In the genomic region with DNA sequence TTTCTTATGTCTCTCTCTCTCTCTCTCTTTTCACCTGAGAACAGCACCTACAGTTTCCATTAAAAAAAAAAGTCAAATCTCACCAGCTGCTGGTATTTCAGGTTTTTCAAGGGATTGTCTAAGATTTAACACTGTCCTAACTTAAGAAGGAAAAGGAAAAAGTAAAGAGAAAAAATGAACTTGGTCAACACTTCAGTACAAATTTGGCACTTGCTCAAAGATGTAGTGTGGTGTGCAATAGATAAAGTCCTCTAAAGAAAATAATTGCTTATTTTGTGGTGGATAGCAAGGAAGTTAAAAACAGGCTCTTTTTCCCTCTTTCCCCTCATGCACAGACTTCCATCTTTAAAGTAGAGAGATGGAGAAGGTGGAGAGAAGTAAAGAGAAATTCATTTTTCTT, we compare ENCODE assay signal across 32 cellular contexts.
"Had no signal": no experiment of that assay in that cellular context is flagged by ENCODE, and none has a peak within 500 bp of the region (broad histone marks: within the 10 kb centered on the region; RNA-seq: fewer than 3 reads in every experiment).

No MANE protein-coding gene starts in this region.

- FAIRE-seq: colon, frontal cortex had no signal

- H3K4me3 Mint-ChIP-seq: activated CD4-positive, alpha-beta memory T cell treated with anti-CD3 and anti-CD28 coated beads for 36 hours; activated CD4-positive, alpha-beta T cell treated with anti-CD3 and anti-CD28 coated beads for 36 hours; activated CD4-positive, alpha-beta T cell treated with anti-CD3 and anti-CD28 coated beads, Interleukin-2, amount 10 ng/mL, durations not matched to agents 24 days and 14 days; activated CD8-positive, alpha-beta memory T cell treated with anti-CD3 and anti-CD28 coated beads, Interleukin-2, amount 10 ng/mL, durations not matched to agents 7 days and 5 days; activated CD8-positive, alpha-beta T cell treated with anti-CD3 and anti-CD28 coated beads, Interleukin-2, amount 10 ng/mL, durations not matched to agents 7 days and 5 days; activated naive CD4-positive, alpha-beta T cell treated with anti-CD3 and anti-CD28 coated beads for 36 hours; activated naive CD4-positive, alpha-beta T cell treated with anti-CD3 and anti-CD28 coated beads, Interleukin-2, amount 50 U/mL, for 24 hours; activated naive CD8-positive, alpha-beta T cell treated with anti-CD3 and anti-CD28 coated beads for 36 hours; activated naive CD8-positive, alpha-beta T cell treated with anti-CD3 and anti-CD28 coated beads, Interleukin-2, amount 50 U/mL, for 24 hours; activated T-helper 1 cell treated with anti-CD3 and anti-CD28 coated beads, Interleukin-12 subunit alpha, Interleukin-12 subunit beta, Interleukin-2, Interleukin-4 antibody, amounts not matched to agents 30 ng/mL and 10 ng/mL and 1 ng/mL, durations not matched to agents 14 hours and 24 hours and 36 hours; effector memory CD8-positive, alpha-beta T cell had no signal

- H3K4me3 ChIP-seq: adrenal gland, body of pancreas had no signal

- H3K27me3 Mint-ChIP-seq: activated CD4-positive, alpha-beta memory T cell treated with anti-CD3 and anti-CD28 coated beads for 36 hours; activated CD4-positive, alpha-beta T cell treated with anti-CD3 and anti-CD28 coated beads for 36 hours; activated CD4-positive, alpha-beta T cell treated with anti-CD3 and anti-CD28 coated beads, Interleukin-2, amount 10 ng/mL, durations not matched to agents 24 days and 14 days; activated CD8-positive, alpha-beta memory T cell treated with anti-CD3 and anti-CD28 coated beads, Interleukin-2, amount 10 ng/mL, durations not matched to agents 7 days and 5 days; activated naive CD4-positive, alpha-beta T cell treated with anti-CD3 and anti-CD28 coated beads, Interleukin-2, amount 50 U/mL, for 24 hours; activated naive CD8-positive, alpha-beta T cell treated with anti-CD3 and anti-CD28 coated beads for 36 hours; activated naive CD8-positive, alpha-beta T cell treated with anti-CD3 and anti-CD28 coated beads, Interleukin-2, amount 50 U/mL, for 24 hours; effector memory CD8-positive, alpha-beta T cell had no signal

- H3K27ac Mint-ChIP-seq: activated CD4-positive, alpha-beta memory T cell treated with anti-CD3 and anti-CD28 coated beads for 36 hours; activated CD4-positive, alpha-beta T cell treated with anti-CD3 and anti-CD28 coated beads for 36 hours; activated CD4-positive, alpha-beta T cell treated with anti-CD3 and anti-CD28 coated beads, Interleukin-2, amount 10 ng/mL, durations not matched to agents 24 days and 14 days; activated CD8-positive, alpha-beta memory T cell treated with anti-CD3 and anti-CD28 coated beads, Interleukin-2, amount 10 ng/mL, durations not matched to agents 7 days and 5 days; activated CD8-positive, alpha-beta T cell treated with anti-CD3 and anti-CD28 coated beads, Interleukin-2, amount 10 ng/mL, durations not matched to agents 7 days and 5 days; activated naive CD4-positive, alpha-beta T cell treated with anti-CD3 and anti-CD28 coated beads for 36 hours; activated naive CD4-positive, alpha-beta T cell treated with anti-CD3 and anti-CD28 coated beads, Interleukin-2, amount 50 U/mL, for 24 hours; activated naive CD8-positive, alpha-beta T cell treated with anti-CD3 and anti-CD28 coated beads for 36 hours; activated naive CD8-positive, alpha-beta T cell treated with anti-CD3 and anti-CD28 coated beads, Interleukin-2, amount 50 U/mL, for 24 hours; activated T-helper 1 cell treated with anti-CD3 and anti-CD28 coated beads, Interleukin-12 subunit alpha, Interleukin-12 subunit beta, Interleukin-2, Interleukin-4 antibody, amounts not matched to agents 30 ng/mL and 10 ng/mL and 1 ng/mL, durations not matched to agents 14 hours and 24 hours and 36 hours; activated T-helper 2 cell treated with anti-CD3 and anti-CD28 coated beads, Interferon-gamma antibody, Interleukin-2, Interleukin-4, amounts not matched to agents 10 μg/mL and 5 μg/mL and 100 μg/mL, durations not matched to agents 14 hours and 24 hours and 36 hours; effector memory CD8-positive, alpha-beta T cell had no signal

- DNase-seq: activated CD4-positive, alpha-beta memory T cell treated with anti-CD3 and anti-CD28 coated beads for 36 hours; activated CD4-positive, alpha-beta T cell treated with anti-CD3 and anti-CD28 coated beads for 36 hours; activated CD4-positive, alpha-beta T cell treated with anti-CD3 and anti-CD28 coated beads, Interleukin-2, amount 10 ng/mL, durations not matched to agents 24 days and 14 days; activated CD4-positive, CD25-positive, alpha-beta regulatory T cell; activated CD4-positive, CD25-positive, alpha-beta regulatory T cell treated with anti-CD3 and anti-CD28 coated beads, Interleukin-2, amount 50 U/mL, for 72 hours; activated CD8-positive, alpha-beta memory T cell treated with anti-CD3 and anti-CD28 coated beads, Interleukin-2, amount 10 ng/mL, durations not matched to agents 7 days and 5 days; activated CD8-positive, alpha-beta memory T cell treated with anti-CD3 and anti-CD28 coated beads, Interleukin-2, amount 50 U/mL, for 4 hours; activated CD8-positive, alpha-beta T cell treated with anti-CD3 and anti-CD28 coated beads, Interleukin-2, amount 10 ng/mL, durations not matched to agents 7 days and 5 days; activated effector memory CD4-positive, alpha-beta T cell treated with anti-CD3 and anti-CD28 coated beads, Interleukin-2, amount 50 U/mL, for 16 hours; activated naive CD4-positive, alpha-beta T cell treated with anti-CD3 and anti-CD28 coated beads for 36 hours; activated naive CD8-positive, alpha-beta T cell treated with anti-CD3 and anti-CD28 coated beads for 36 hours; activated naive CD8-positive, alpha-beta T cell treated with anti-CD3 and anti-CD28 coated beads, Interleukin-2, amount 50 U/mL, for 24 hours; activated T-cell treated with anti-CD3 and anti-CD28 coated beads, Interleukin-2, amount 50 U/mL, for 1 hour; activated T-cell treated with anti-CD3 and anti-CD28 coated beads, Interleukin-2, amount 50 U/mL, for 48 hours; adrenal gland; amygdala; aorta; body of pancreas; caudate nucleus; cortex of kidney; dermis blood vessel endothelial cell; effector CD4-positive, alpha-beta T cell; effector memory CD8-positive, alpha-beta T cell; foreskin fibroblast; head of caudate nucleus; T-helper 2 cell had no signal

- H3K27ac ChIP-seq: adrenal gland, body of pancreas, epithelial cell of prostate had no signal

- H3K9me3 ChIP-seq: adrenal gland, body of pancreas had no signal

- H3K36me3 Mint-ChIP-seq: activated CD4-positive, alpha-beta memory T cell treated with anti-CD3 and anti-CD28 coated beads for 36 hours; activated CD8-positive, alpha-beta memory T cell treated with anti-CD3 and anti-CD28 coated beads, Interleukin-2, amount 10 ng/mL, durations not matched to agents 7 days and 5 days; activated naive CD4-positive, alpha-beta T cell treated with anti-CD3 and anti-CD28 coated beads, Interleukin-2, amount 50 U/mL, for 24 hours; activated naive CD8-positive, alpha-beta T cell treated with anti-CD3 and anti-CD28 coated beads for 36 hours had no signal

- H3K36me3 ChIP-seq: adrenal gland had no signal

- H3K27me3 ChIP-seq: adrenal gland, body of pancreas had no signal

- H3K4me1 Mint-ChIP-seq: activated CD4-positive, alpha-beta T cell treated with anti-CD3 and anti-CD28 coated beads for 36 hours; activated CD4-positive, alpha-beta T cell treated with anti-CD3 and anti-CD28 coated beads, Interleukin-2, amount 10 ng/mL, durations not matched to agents 24 days and 14 days; activated CD8-positive, alpha-beta memory T cell treated with anti-CD3 and anti-CD28 coated beads, Interleukin-2, amount 10 ng/mL, durations not matched to agents 7 days and 5 days; activated naive CD4-positive, alpha-beta T cell treated with anti-CD3 and anti-CD28 coated beads, Interleukin-2, amount 50 U/mL, for 24 hours; activated naive CD8-positive, alpha-beta T cell treated with anti-CD3 and anti-CD28 coated beads for 36 hours; activated naive CD8-positive, alpha-beta T cell treated with anti-CD3 and anti-CD28 coated beads, Interleukin-2, amount 50 U/mL, for 24 hours had no signal

- H3K9me3 Mint-ChIP-seq: activated CD4-positive, alpha-beta memory T cell treated with anti-CD3 and anti-CD28 coated beads for 36 hours; activated CD4-positive, alpha-beta T cell treated with anti-CD3 and anti-CD28 coated beads, Interleukin-2, amount 10 ng/mL, durations not matched to agents 24 days and 14 days; activated naive CD4-positive, alpha-beta T cell treated with anti-CD3 and anti-CD28 coated beads for 36 hours; activated naive CD4-positive, alpha-beta T cell treated with anti-CD3 and anti-CD28 coated beads, Interleukin-2, amount 50 U/mL, for 24 hours; activated naive CD8-positive, alpha-beta T cell treated with anti-CD3 and anti-CD28 coated beads for 36 hours; activated T-helper 1 cell treated with anti-CD3 and anti-CD28 coated beads, Interleukin-12 subunit alpha, Interleukin-12 subunit beta, Interleukin-2, Interleukin-4 antibody, amounts not matched to agents 30 ng/mL and 10 ng/mL and 1 ng/mL, durations not matched to agents 14 hours and 24 hours and 36 hours; effector memory CD8-positive, alpha-beta T cell had no signal

- ATAC-seq: activated CD4-positive, alpha-beta T cell treated with anti-CD3 and anti-CD28 coated beads for 36 hours; activated CD8-positive, alpha-beta memory T cell treated with anti-CD3 and anti-CD28 coated beads, Interleukin-2, amount 10 ng/mL, durations not matched to agents 7 days and 5 days; activated CD8-positive, alpha-beta T cell treated with anti-CD3 and anti-CD28 coated beads, Interleukin-2, amount 10 ng/mL, durations not matched to agents 7 days and 5 days; activated naive CD8-positive, alpha-beta T cell treated with anti-CD3 and anti-CD28 coated beads, Interleukin-2, amount 50 U/mL, for 24 hours; body of pancreas; effector memory CD8-positive, alpha-beta T cell had no signal

- H3K4me1 ChIP-seq: adrenal gland, body of pancreas had no signal
